ENCODE assay signal across 8 cellular contexts in genomic region chr2:3379647-3380534, GRCh38. TPM values are rescaled to one million over a fixed set of nuclear protein-coding genes. Genes with fewer than 3 reads are reported as not detected.
DNase-seq lines count a peak whose midpoint lies in the region; ATAC-seq and TF ChIP-seq lines count a peak whose summit lies in the region.

TSS of gene TRAPPC12 (plus strand) at chr2:3379694. CDS start at chr2:3387624, 7,930 bp downstream.

- H3K4me3 ChIP-seq in Caco-2 (ENCODE audit: low read depth, low read length) (peak within 1 kb of the TSS; percentile 91), OCI-LY3 (ENCODE audit: low read length) (peak within 1 kb of the TSS; percentile 84), epithelial cell of esophagus (ENCODE audit: low read length) (peak within 1 kb of the TSS; percentile 94), mucosa of descending colon (peak within 1 kb of the TSS; percentile 62)

- H3K27me3 Mint-ChIP-seq in Caco-2 (ENCODE audit: insufficient read depth, unreplicated experiment) = no peaks in the 10 kb centered on the region

- DNase-seq in Caco-2 (peak; percentile 95 to 97), HPDE6-E6E7 (ENCODE audit: extremely low spot score) (peak; percentile 68), activated T-cell treated with anti-CD3 and anti-CD28 coated beads for 1 hour (ENCODE audit: low read depth) (peak; percentile 92), epithelial cell of esophagus (ENCODE audit: low read depth) (peak; percentile 94), mucosa of descending colon (peak; percentile 95 to 96 (median 96))
- DNase-seq in stimulated activated CD8-positive, alpha-beta memory T cell treated with anti-CD3 and anti-CD28 coated beads, Interleukin-4, amount 100 ng/mL, for 4 hours (ENCODE audit: low read depth in 2 of 2, low spot score in 1 of 2) = peak; percentile 83 to 88

- BruUV-seq in Caco-2 (replicated peaks; lab: Mats Ljungman, UMichigan) = no TSS peak

- ATAC-seq in GM19463 (IDR thresholded peaks at IDR 0.05; ENCODE audit: unreplicated experiment) (peak; percentile 77), mucosa of descending colon (peak; percentile 90)

- peaks cover 81% of the 10 kb centered on the region for H3K79me2 ChIP-seq in OCI-LY3 (ENCODE audit: low read length)

- H3K9me3 ChIP-seq in Caco-2 (no peaks in the 10 kb centered on the region), OCI-LY3 (ENCODE audit: insufficient read depth, low read length) (no peaks in the 10 kb centered on the region), mucosa of descending colon (no peaks in the 10 kb centered on the region)

- H3K4me3 Mint-ChIP-seq in Caco-2 (ENCODE audit: unreplicated experiment) = peak within 1 kb of the TSS; percentile 99

- peak within 1 kb of the TSS; percentile 96 for H3K27ac Mint-ChIP-seq in Caco-2 (ENCODE audit: unreplicated experiment)

- no peaks in the 10 kb centered on the region for H3K9me3 Mint-ChIP-seq in Caco-2 (ENCODE audit: unreplicated experiment)

- peak within 1 kb of the TSS; percentile 100 for H3K4me2 ChIP-seq in OCI-LY3 (ENCODE audit: low read length)

- peak in 1 of 2 experiments; percentile 79 for TF ChIP-seq CTCF in Caco-2 (IDR thresholded peaks at IDR 0.05; ENCODE audit: insufficient read depth in 1 of 2, low read depth in 1 of 2, low read length in 1 of 2, severe bottlenecking in 1 of 2, unreplicated experiment in 1 of 2)
- TF ChIP-seq CTCF in OCI-LY3 (IDR thresholded peaks at IDR 0.05; ENCODE audit: low read depth, low read length) = peak; percentile 49
- peak; percentile 50 for TF ChIP-seq CTCF in epithelial cell of esophagus (IDR thresholded peaks at IDR 0.05; ENCODE audit: insufficient read depth, low read depth, low read length, missing control alignments)
- TF ChIP-seq CTCF in mucosa of descending colon (IDR thresholded peaks at IDR 0.05) = peak; percentile 19

- H2AFZ ChIP-seq in OCI-LY3 (ENCODE audit: low read depth, low read length) = peak within 1 kb of the TSS; percentile 32; the same call in 1 of the 2 replicates

- H4K20me1 ChIP-seq in OCI-LY3 (ENCODE audit: insufficient read depth, low read length) = peaks cover 3% of the 10 kb centered on the region; the same call in 1 of the 2 replicates

- CTCF ChIA-PET in Caco-2 (lab: Charles Lee) = interaction anchor here (0.8 kb wide), 1 partner anchor 156 kb away, joined by 4 read pairs; no protein-coding TSS in a partner anchor

- H3K36me3 ChIP-seq in Caco-2 (ENCODE audit: control insufficient read depth, insufficient read depth, low read length) (no peaks in the 10 kb centered on the region), OCI-LY3 (replicated peaks; ENCODE audit: low read depth, low read length) (peaks cover 27% of the 10 kb centered on the region), mucosa of descending colon (ENCODE audit: low read depth) (no peaks in the 10 kb centered on the region)

- peak within 1 kb of the TSS; percentile 81 for H3K9ac ChIP-seq in OCI-LY3 (ENCODE audit: low read length)

- peaks cover 6% of the 10 kb centered on the region for H3K4me1 Mint-ChIP-seq in Caco-2 (ENCODE audit: low read depth, unreplicated experiment)

- H3K4me1 ChIP-seq in Caco-2 (peaks cover 10% of the 10 kb centered on the region), OCI-LY3 (ENCODE audit: low read length) (peaks cover 24% of the 10 kb centered on the region), mucosa of descending colon (ENCODE audit: low read depth) (peaks cover 27% of the 10 kb centered on the region)

- POLR2A ChIA-PET in Caco-2 (lab: Charles Lee) = interaction anchor here (0.6 kb wide), 1 partner anchor 280 kb away, joined by 3 read pairs; no protein-coding TSS in a partner anchor

- intact Hi-C loops in Caco-2 (cut with micrococcal nuclease; ENCODE audit: unreplicated experiment) (loop anchor here (1.0 to 5.0 kb wide), 3 partner anchors 137 to 195 kb away; partner anchors contain the start of genes ADI1, RNASEH1 and RPS7), mucosa of descending colon (cut with DNase I, micrococcal nuclease) (no loop called here)

- peak within 1 kb of the TSS; percentile 77 for H3K27ac ChIP-seq in OCI-LY3 (ENCODE audit: low read length)

- no peaks in the 10 kb centered on the region for H3K27me3 ChIP-seq in Caco-2 (replicated peaks; ENCODE audit: control insufficient read depth, insufficient read depth, low read length)
- H3K27me3 ChIP-seq in OCI-LY3 (ENCODE audit: low read depth, low read length) = no peaks in the 10 kb centered on the region

- peaks cover 13% of the 10 kb centered on the region for H3K36me3 Mint-ChIP-seq in Caco-2 (ENCODE audit: insufficient read depth, unreplicated experiment)

RNA-seq across cellular contexts. Expression of gene TRAPPC12, which starts in this region (rescaled TPM):
- total RNA-seq in Caco-2 (2022) (84.2 and 85.0 TPM in 2 replicates), mucosa of descending colon (100 to 1,000 TPM in 1 of 3 donors, 10 to 100 TPM in 2; 76.9 to 102 (median 97.8) TPM)

Comparison
In these comparisons a context has a peak if more than half of its experiments do, and no peak if none do; other contexts are left out.
1. Peak in every context shown above with its lines: DNase-seq, ATAC-seq, H3K4me3 ChIP-seq and H3K27ac ChIP-seq.